ENCODE assay signal across 18 cellular contexts in the genomic region with DNA sequence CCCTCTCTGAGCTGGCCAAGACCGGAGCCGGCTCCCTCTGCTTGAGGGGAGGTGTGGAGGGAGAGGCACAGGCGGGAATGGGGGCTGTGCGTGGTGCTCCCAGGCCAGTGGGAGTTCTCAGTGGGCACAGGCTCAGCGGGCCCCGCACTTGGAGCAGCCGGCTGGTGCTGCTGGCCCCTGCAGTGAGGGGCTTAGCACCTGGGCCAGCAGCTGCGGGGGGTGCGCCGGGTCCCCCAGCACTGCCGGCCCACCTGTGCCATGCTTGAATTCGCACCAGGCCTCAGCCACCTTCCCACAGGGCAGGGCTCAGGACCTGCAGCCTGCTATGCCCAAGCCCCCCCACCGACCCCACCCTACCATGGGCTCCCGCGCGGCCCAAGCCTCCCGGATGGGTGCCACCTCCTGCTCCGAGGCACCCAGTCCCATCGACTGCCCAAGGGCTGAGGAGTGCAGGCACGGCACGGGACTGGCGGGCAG.
DNase-seq lines count a peak whose midpoint lies in the region; ATAC-seq and TF ChIP-seq lines count a peak whose summit lies in the region.
"Had no signal": no experiment of that assay in that cellular context is flagged by ENCODE, and none has a peak within 500 bp of the region (broad histone marks: within the 10 kb centered on the region; RNA-seq: fewer than 3 reads in every experiment).

No MANE protein-coding gene starts in this region.

- intact Hi-C loops in right cardiac atrium (cut with DNase I): no loop called here
- intact Hi-C loops in left ventricle myocardium superior (cut with micrococcal nuclease): no loop called here
- intact Hi-C loops in posterior vena cava (cut with DNase I): no loop called here
- intact Hi-C loops in upper lobe of right lung (cut with DNase I): no loop called here

- no peaks in the 10 kb centered on the region for H3K36me3 Mint-ChIP-seq in activated T-cell treated with anti-CD3 and anti-CD28 coated beads, Interleukin-2, amount 50 U/mL, for 24 hours (ENCODE audit: low read depth)
- H3K36me3 Mint-ChIP-seq: CD4-positive, CD25-positive, alpha-beta regulatory T cell; CD8-positive, alpha-beta memory T cell had no signal

- H3K4me1 ChIP-seq in right cardiac atrium (ENCODE audit: control insufficient read depth, insufficient read depth, low read length): no peaks in the 10 kb centered on the region
- no peaks in the 10 kb centered on the region for H3K4me1 ChIP-seq in gastroesophageal sphincter
- no peaks in the 10 kb centered on the region for H3K4me1 ChIP-seq in upper lobe of right lung
- H3K4me1 ChIP-seq: BE2C had no signal

- peak in 2 of 3 donors; percentile 16 to 33 for DNase-seq in right cardiac atrium
- no peak for DNase-seq in left ventricle myocardium superior
- DNase-seq in posterior vena cava (ENCODE audit: low spot score): peak; percentile 68
- DNase-seq in upper lobe of right lung: peak; percentile 58
- no peak for DNase-seq in HT-29 (ENCODE audit: low spot score)
- DNase-seq in activated T-cell treated with anti-CD3 and anti-CD28 coated beads, Interleukin-2, amount 50 U/mL, for 24 hours: no peak
- DNase-seq: ACHN; BE2C; C1 segment of cervical spinal cord; CD4-positive, CD25-positive, alpha-beta regulatory T cell; CD8-positive, alpha-beta memory T cell; COR-L47; HCEC 1CT; IMR-90 had no signal

- H3K4me1 Mint-ChIP-seq in activated T-cell treated with anti-CD3 and anti-CD28 coated beads, Interleukin-2, amount 50 U/mL, for 24 hours (ENCODE audit: low read depth): no peaks in the 10 kb centered on the region
- H3K4me1 Mint-ChIP-seq: CD4-positive, CD25-positive, alpha-beta regulatory T cell; CD8-positive, alpha-beta memory T cell had no signal

- TF ChIP-seq EP300 in gastroesophageal sphincter (IDR thresholded peaks at IDR 0.05): no peak

- no peak overlapping the region for H3K27ac Mint-ChIP-seq in activated T-cell treated with anti-CD3 and anti-CD28 coated beads, Interleukin-2, amount 50 U/mL, for 24 hours
- H3K27ac Mint-ChIP-seq: CD4-positive, CD25-positive, alpha-beta regulatory T cell; CD8-positive, alpha-beta memory T cell; GM23338 had no signal

- H3K36me3 ChIP-seq in gastroesophageal sphincter: no peaks in the 10 kb centered on the region
- H3K36me3 ChIP-seq in upper lobe of right lung: no peaks in the 10 kb centered on the region
- H3K36me3 ChIP-seq: BE2C had no signal

- no peak overlapping the region for H3K4me3 Mint-ChIP-seq in activated T-cell treated with anti-CD3 and anti-CD28 coated beads, Interleukin-2, amount 50 U/mL, for 24 hours
- H3K4me3 Mint-ChIP-seq: CD4-positive, CD25-positive, alpha-beta regulatory T cell; CD8-positive, alpha-beta memory T cell; GM23338 had no signal

- TF ChIP-seq POLR2A in gastroesophageal sphincter (IDR thresholded peaks at IDR 0.05): no peak

- peaks cover 11% of the 10 kb centered on the region for H3K9me3 Mint-ChIP-seq in activated T-cell treated with anti-CD3 and anti-CD28 coated beads, Interleukin-2, amount 50 U/mL, for 24 hours

- no peaks in the 10 kb centered on the region for H3K27me3 ChIP-seq in right cardiac atrium (ENCODE audit: control insufficient read depth, insufficient read depth)
- no peaks in the 10 kb centered on the region for H3K27me3 ChIP-seq in gastroesophageal sphincter
- H3K27me3 ChIP-seq in upper lobe of right lung: no peaks in the 10 kb centered on the region
- H3K27me3 ChIP-seq: BE2C had no signal

- no peaks in the 10 kb centered on the region for H3K27me3 Mint-ChIP-seq in activated T-cell treated with anti-CD3 and anti-CD28 coated beads, Interleukin-2, amount 50 U/mL, for 24 hours
- H3K27me3 Mint-ChIP-seq: CD4-positive, CD25-positive, alpha-beta regulatory T cell; CD8-positive, alpha-beta memory T cell had no signal

- 92% methylated on average over 22 of the region's 22 CpGs for WGBS in right cardiac atrium
- no CpG with 5 or more reads among the region's 22 CpGs for WGBS in gastroesophageal sphincter (ENCODE audit: low coverage in 1 of 2), 2 donors

- H3K27ac ChIP-seq in right cardiac atrium (ENCODE audit: low read length) (no peak overlapping the region), gastroesophageal sphincter (no peak overlapping the region), upper lobe of right lung (no peak overlapping the region)
- H3K27ac ChIP-seq: HL-60 had no signal

- no peak for TF ChIP-seq CTCF in gastroesophageal sphincter (IDR thresholded peaks at IDR 0.05)
- no peak for TF ChIP-seq CTCF in upper lobe of right lung (IDR thresholded peaks at IDR 0.05)

- no peak for ATAC-seq in right cardiac atrium
- no peak for ATAC-seq in left ventricle myocardium superior
- peak; percentile 16 for ATAC-seq in gastroesophageal sphincter
- ATAC-seq in upper lobe of right lung: peak; percentile 35
- no peak for ATAC-seq in HG03095 (IDR thresholded peaks at IDR 0.05; ENCODE audit: unreplicated experiment)
- ATAC-seq: GM23338 had no signal

- H3K9me3 ChIP-seq in right cardiac atrium (ENCODE audit: control insufficient read depth, low read length) (no peaks in the 10 kb centered on the region), gastroesophageal sphincter (peaks cover 0 to 5% (median 0%) of the 10 kb centered on the region in 3 donors), upper lobe of right lung (no peaks in the 10 kb centered on the region)
- H3K9me3 ChIP-seq: BE2C had no signal

- H3K4me3 ChIP-seq in right cardiac atrium (ENCODE audit: low read length): no peak overlapping the region
- no peak overlapping the region for H3K4me3 ChIP-seq in gastroesophageal sphincter
- H3K4me3 ChIP-seq in upper lobe of right lung: no peak overlapping the region
- H3K4me3 ChIP-seq: GM23338 had no signal

Comparison
In these comparisons a context has a peak if more than half of its experiments do, and no peak if none do; other contexts are left out.
1. DNase-seq: peak in right cardiac atrium (2 of 3), posterior vena cava (single experiment) and upper lobe of right lung (single experiment); none in left ventricle myocardium superior (single experiment), HT-29 (single experiment) and activated T-cell treated with anti-CD3 and anti-CD28 coated beads, Interleukin-2, amount 50 U/mL, for 24 hours (single experiment).
2. ATAC-seq: peak in gastroesophageal sphincter (single experiment) and upper lobe of right lung (single experiment); none in right cardiac atrium (0 of 2), left ventricle myocardium superior (single experiment) and HG03095 (single experiment).